ENCODE assay signal across 16 cellular contexts in the genomic region with DNA sequence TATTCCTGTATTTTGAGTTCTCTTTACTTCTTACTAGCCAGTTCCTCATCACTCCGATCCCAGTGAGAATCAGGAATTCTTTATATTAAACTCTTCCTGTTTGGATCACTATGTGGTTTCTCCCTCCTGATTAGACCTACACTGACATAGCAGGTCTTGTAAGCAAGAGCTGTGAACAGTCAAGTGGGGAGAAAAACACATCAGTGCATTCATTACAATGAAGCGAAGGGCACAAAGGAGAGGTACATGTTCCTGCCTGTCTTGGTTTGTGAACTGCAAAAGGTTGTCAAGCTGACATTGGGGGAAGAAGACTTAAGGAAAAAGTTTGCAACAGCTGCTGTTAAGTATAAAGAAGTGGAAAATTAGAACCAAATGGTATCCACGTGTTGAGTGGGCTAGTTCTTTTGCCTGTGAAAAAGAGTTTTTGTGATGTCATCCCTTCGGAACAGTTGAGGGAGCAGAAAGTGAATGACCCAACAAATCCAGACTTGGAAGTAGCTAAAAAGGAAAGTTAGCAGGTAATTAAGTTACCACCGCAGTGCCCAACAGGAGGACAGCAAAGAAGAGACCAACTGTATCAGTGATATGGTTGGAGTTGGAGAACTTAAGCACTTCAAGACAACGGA. TPM values are rescaled to one million over a fixed set of nuclear protein-coding genes. Genes with fewer than 3 reads are reported as not detected.
DNase-seq lines count a peak whose midpoint lies in the region; ATAC-seq and TF ChIP-seq lines count a peak whose summit lies in the region.
"Had no signal": no experiment of that assay in that cellular context is flagged by ENCODE, and none has a peak within 500 bp of the region (broad histone marks: within the 10 kb centered on the region; RNA-seq: fewer than 3 reads in every experiment).

No MANE protein-coding gene starts in this region.

- no peak for TF ChIP-seq POLR2A in suprapubic skin (IDR thresholded peaks at IDR 0.05)

- no peaks in the 10 kb centered on the region for H3K27me3 Mint-ChIP-seq in T-helper 1 cell treated with Interleukin-12 subunit alpha and Interleukin-12 subunit beta and Interleukin-4 antibody, amounts not matched to agents 30 μg/mL and 1 μg/mL, for 36 hours (ENCODE audit: low read depth)
- H3K27me3 Mint-ChIP-seq: CD8-positive, alpha-beta memory T cell had no signal

- peak overlapping the region; percentile 32 for H3K27ac Mint-ChIP-seq in T-helper 1 cell treated with Interleukin-12 subunit alpha and Interleukin-12 subunit beta and Interleukin-4 antibody, amounts not matched to agents 30 μg/mL and 1 μg/mL, for 36 hours
- H3K27ac Mint-ChIP-seq: CD8-positive, alpha-beta memory T cell had no signal

- DNase-seq in T-helper 1 cell (no peak), right cardiac atrium (no peak), left ventricle myocardium superior (no peak), suprapubic skin (ENCODE audit: low spot score in 2 of 2) (no peak), NCI-H1930 (lab: John Stamatoyannopoulos, UW) (no peak), mucosa of descending colon (no peak)
- DNase-seq: CD8-positive, alpha-beta memory T cell; KBM-7; NCI-H1048; NCI-H2107; NCI-H226; NCI-H526 treated with DMSO at 0.1 percent for 48 hours had no signal

- TF ChIP-seq CTCF in suprapubic skin (IDR thresholded peaks at IDR 0.05) (no peak), mucosa of descending colon (IDR thresholded peaks at IDR 0.05) (no peak)

- no peak for ATAC-seq in right cardiac atrium
- ATAC-seq in left ventricle myocardium superior, result no peak
- ATAC-seq in mucosa of descending colon, result no peak

- H3K27me3 ChIP-seq in right cardiac atrium (ENCODE audit: control insufficient read depth, insufficient read depth), result no peaks in the 10 kb centered on the region
- no peaks in the 10 kb centered on the region for H3K27me3 ChIP-seq in esophagus (ENCODE audit: control insufficient read depth in 1 of 2, insufficient read depth in 2 of 2, low read length in 2 of 2)
- no peaks in the 10 kb centered on the region for H3K27me3 ChIP-seq in suprapubic skin
- H3K27me3 ChIP-seq: BLaER1 had no signal

- peaks cover 42% of the 10 kb centered on the region for H3K36me3 Mint-ChIP-seq in T-helper 1 cell treated with Interleukin-12 subunit alpha and Interleukin-12 subunit beta and Interleukin-4 antibody, amounts not matched to agents 30 μg/mL and 1 μg/mL, for 36 hours (ENCODE audit: low read depth)

- peaks cover 23% of the 10 kb centered on the region for H3K4me1 Mint-ChIP-seq in T-helper 1 cell treated with Interleukin-12 subunit alpha and Interleukin-12 subunit beta and Interleukin-4 antibody, amounts not matched to agents 30 μg/mL and 1 μg/mL, for 36 hours (ENCODE audit: low read depth)
- H3K4me1 Mint-ChIP-seq: CD8-positive, alpha-beta memory T cell had no signal

- H3K36me3 ChIP-seq in esophagus (ENCODE audit: control insufficient read depth in 2 of 2, insufficient read depth in 2 of 2, low read length in 1 of 2), result peaks cover 2 to 5% of the 10 kb centered on the region in 2 donors
- H3K36me3 ChIP-seq in suprapubic skin, result peaks cover 29% of the 10 kb centered on the region
- H3K36me3 ChIP-seq in mucosa of descending colon (ENCODE audit: low read depth), result no peaks in the 10 kb centered on the region

- no peak overlapping the region for H3K4me3 Mint-ChIP-seq in T-helper 1 cell treated with Interleukin-12 subunit alpha and Interleukin-12 subunit beta and Interleukin-4 antibody, amounts not matched to agents 30 μg/mL and 1 μg/mL, for 36 hours
- H3K4me3 Mint-ChIP-seq: CD8-positive, alpha-beta memory T cell had no signal

- TF ChIP-seq EP300 in suprapubic skin (IDR thresholded peaks at IDR 0.05), result no peak

- H3K4me3 ChIP-seq in right cardiac atrium (ENCODE audit: low read length) (no peak overlapping the region), esophagus (ENCODE audit: low read depth in 1 of 2, low read length in 2 of 2) (no peak overlapping the region), suprapubic skin (no peak overlapping the region), mucosa of descending colon (no peak overlapping the region)
- H3K4me3 ChIP-seq: BLaER1 had no signal

- no peaks in the 10 kb centered on the region for H3K9me3 Mint-ChIP-seq in T-helper 1 cell treated with Interleukin-12 subunit alpha and Interleukin-12 subunit beta and Interleukin-4 antibody, amounts not matched to agents 30 μg/mL and 1 μg/mL, for 36 hours
- H3K9me3 Mint-ChIP-seq: CD8-positive, alpha-beta memory T cell had no signal

- 86% methylated on average over 6 of the region's 6 CpGs for WGBS in right cardiac atrium
- 48 to 63% methylated on average over 6 of the region's 6 CpGs for WGBS in esophagus, 2 donors
- WGBS in suprapubic skin, result 53% methylated on average over 6 of the region's 6 CpGs

- intact Hi-C loops in right cardiac atrium (cut with DNase I), result loop anchor here in 3 of 4 donors (5.0 to 10.0 kb wide), 2 partner anchors 112 to 115 kb away; no protein-coding TSS in a partner anchor
- intact Hi-C loops in left ventricle myocardium superior (cut with micrococcal nuclease), result no loop called here
- intact Hi-C loops in mucosa of descending colon (cut with DNase I, micrococcal nuclease), result no loop called here

- H3K9me3 ChIP-seq in right cardiac atrium (ENCODE audit: control insufficient read depth, low read length), result no peaks in the 10 kb centered on the region
- no peaks in the 10 kb centered on the region for H3K9me3 ChIP-seq in esophagus (ENCODE audit: control insufficient read depth in 2 of 2, insufficient read depth in 1 of 2, low read depth in 1 of 2, low read length in 1 of 2)
- H3K9me3 ChIP-seq in suprapubic skin, result no peaks in the 10 kb centered on the region
- no peaks in the 10 kb centered on the region for H3K9me3 ChIP-seq in mucosa of descending colon

- no peaks in the 10 kb centered on the region for H3K4me1 ChIP-seq in right cardiac atrium (ENCODE audit: control insufficient read depth, insufficient read depth, low read length)
- H3K4me1 ChIP-seq in esophagus (ENCODE audit: control insufficient read depth in 2 of 2, insufficient read depth in 2 of 2, low read length in 1 of 2), result peaks cover 0 to 6% of the 10 kb centered on the region in 2 donors
- no peaks in the 10 kb centered on the region for H3K4me1 ChIP-seq in suprapubic skin
- H3K4me1 ChIP-seq in mucosa of descending colon (ENCODE audit: low read depth), result no peaks in the 10 kb centered on the region
- H3K4me1 ChIP-seq: BLaER1 had no signal

- peak overlapping the region; percentile 7 for H3K27ac ChIP-seq in right cardiac atrium (ENCODE audit: low read length)
- H3K27ac ChIP-seq in esophagus (ENCODE audit: low read depth in 2 of 2, low read length in 1 of 2), result peak overlapping the region; percentile 72 to 88
- peak overlapping the region; percentile 7 for H3K27ac ChIP-seq in suprapubic skin
- H3K27ac ChIP-seq: 22Rv1, BLaER1 had no signal

RNA-seq across cellular contexts. Expression of a gene that starts 23.0 kb away (rescaled TPM):
- total RNA-seq in right cardiac atrium (10 to 100 TPM; 20.5 to 25.7 (median 21.4) TPM), left ventricle myocardium superior (19.5 TPM), suprapubic skin (100 to 1,000 TPM in 1 of 4 donors, 10 to 100 TPM in 3; 39.2 to 175 (median 55.9) TPM), mucosa of descending colon (100 to 1,000 TPM in 2 of 3 donors, 10 to 100 TPM in 1; 76.1 to 130 (median 115) TPM)
- polyA plus RNA-seq in right cardiac atrium (9.8 TPM), esophagus (10 to 100 TPM; 15.9 to 18.2 TPM)

RNA-seq across cellular contexts. Expression of a gene that starts 24.0 kb away (rescaled TPM):
- total RNA-seq in right cardiac atrium (10 to 100 TPM in 2 of 4 donors, 1 to 10 TPM in 2; 9.1 to 10.7 (median 10.2) TPM), left ventricle myocardium superior (8.1 TPM), suprapubic skin (10 to 100 TPM; 13.0 to 15.6 (median 14.0) TPM), mucosa of descending colon (10 to 100 TPM; 12.7 to 15.3 (median 14.1) TPM)
- polyA plus RNA-seq in right cardiac atrium (7.7 TPM), esophagus (1 to 10 TPM; 8.8 to 9.4 TPM)

RNA-seq across cellular contexts. Expression of a gene that starts 41.1 kb away (rescaled TPM):
- total RNA-seq in right cardiac atrium, result 10 to 100 TPM; 49.7 to 65.0 (median 58.1) TPM
- 87.9 TPM for polyA plus RNA-seq in right cardiac atrium
- total RNA-seq in left ventricle myocardium superior, result 90.0 TPM
- 10 to 100 TPM; 51.1 to 98.3 TPM for polyA plus RNA-seq in esophagus
- total RNA-seq in suprapubic skin, result 100 to 1,000 TPM in 2 of 4 donors, 10 to 100 TPM in 2; 81.2 to 160 (median 100.0) TPM
- total RNA-seq in mucosa of descending colon, result 10 to 100 TPM; 10.3 to 74.2 (median 27.7) TPM

Comparison
In these comparisons a context has a peak if more than half of its experiments do, and no peak if none do; other contexts are left out.
1. intact Hi-C loops: an anchor here in right cardiac atrium (5.0 to 10.0 kb wide); none called in left ventricle myocardium superior and mucosa of descending colon.
2. H3K27ac ChIP-seq: peak in every context shown above with its lines; median percentile 80 in esophagus; 7 in right cardiac atrium; 7 in suprapubic skin.